In the genomic region with DNA sequence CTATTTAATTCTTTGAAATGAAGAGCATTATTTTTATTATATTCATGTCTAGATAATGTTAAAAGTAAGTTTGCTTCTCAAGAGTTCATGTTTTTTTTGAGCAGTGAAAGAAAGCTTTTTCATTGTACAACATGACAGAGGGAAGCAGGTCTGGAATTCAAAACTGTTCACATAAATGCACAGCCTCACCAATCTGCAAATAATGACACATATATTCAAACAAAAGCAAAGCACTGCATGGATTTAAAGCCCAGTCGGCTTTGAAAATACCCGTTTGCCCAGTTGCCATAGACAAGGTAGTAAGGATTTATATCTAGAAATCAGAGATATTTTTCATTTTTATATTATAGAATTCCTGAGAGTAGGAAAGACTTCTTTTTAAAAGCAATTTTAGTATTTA, we compare ENCODE assay signal across 1 cellular context.
TF ChIP-seq lines count a peak whose summit lies in the region.

No MANE protein-coding gene starts in this region.

TF ChIP-seq in HepG2, 621 proteins besides CTCF, POLR2A, EP300 and RAD21 (continued from another document):
- TF ChIP-seq, protein P1, sequence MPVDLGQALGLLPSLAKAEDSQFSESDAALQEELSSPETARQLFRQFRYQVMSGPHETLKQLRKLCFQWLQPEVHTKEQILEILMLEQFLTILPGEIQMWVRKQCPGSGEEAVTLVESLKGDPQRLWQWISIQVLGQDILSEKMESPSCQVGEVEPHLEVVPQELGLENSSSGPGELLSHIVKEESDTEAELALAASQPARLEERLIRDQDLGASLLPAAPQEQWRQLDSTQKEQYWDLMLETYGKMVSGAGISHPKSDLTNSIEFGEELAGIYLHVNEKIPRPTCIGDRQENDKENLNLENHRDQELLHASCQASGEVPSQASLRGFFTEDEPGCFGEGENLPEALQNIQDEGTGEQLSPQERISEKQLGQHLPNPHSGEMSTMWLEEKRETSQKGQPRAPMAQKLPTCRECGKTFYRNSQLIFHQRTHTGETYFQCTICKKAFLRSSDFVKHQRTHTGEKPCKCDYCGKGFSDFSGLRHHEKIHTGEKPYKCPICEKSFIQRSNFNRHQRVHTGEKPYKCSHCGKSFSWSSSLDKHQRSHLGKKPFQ (CRISPR knock-in tag; IDR thresholded peaks at IDR 0.05; ENCODE audit: insufficient replicate concordance), result no peak
- TF ChIP-seq TEAD2 (CRISPR knock-in tag; IDR thresholded peaks at IDR 0.05) (no peak), HMG20A (CRISPR knock-in tag; IDR thresholded peaks at IDR 0.05; ENCODE audit: borderline replicate concordance) (no peak)
